Comparison of ENCODE assay signal across 12 cellular contexts in the genomic region with DNA sequence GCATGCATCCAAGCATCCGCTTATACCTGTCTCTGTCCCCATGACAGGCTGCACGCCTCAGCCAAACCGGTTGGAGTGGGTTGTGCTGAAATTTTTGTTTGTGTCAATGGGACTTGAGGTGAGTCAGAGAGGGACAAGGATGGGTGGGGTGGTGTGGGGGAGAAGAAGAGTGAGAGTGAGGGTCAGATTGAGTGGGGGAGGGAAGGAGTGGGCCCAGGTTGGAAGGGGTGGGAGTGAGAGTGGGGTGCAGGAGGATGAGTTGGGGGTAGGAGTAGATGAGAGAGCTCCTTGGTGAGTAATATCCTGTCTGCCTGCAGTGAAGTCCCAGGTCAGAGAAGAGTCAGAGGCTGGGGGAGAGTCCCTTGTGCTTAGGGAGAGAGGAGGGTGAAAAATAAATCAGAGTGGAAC. TPM values are rescaled to one million over a fixed set of nuclear protein-coding genes. Genes with fewer than 3 reads are reported as not detected.
DNase-seq lines count a peak whose midpoint lies in the region; ATAC-seq and TF ChIP-seq lines count a peak whose summit lies in the region.
"Had no signal": no experiment of that assay in that cellular context is flagged by ENCODE, and none has a peak within 500 bp of the region (broad histone marks: within the 10 kb centered on the region; RNA-seq: fewer than 3 reads in every experiment).

No MANE protein-coding gene starts in this region.

- H3K36me3 ChIP-seq in trophoblast cell (ENCODE audit: control insufficient read depth in 1 of 2, insufficient read depth in 2 of 2, low read length in 2 of 2) (no peaks in the 10 kb centered on the region), BE2C (no peaks in the 10 kb centered on the region)
- H3K36me3 ChIP-seq: Peyer's patch had no signal

- no peak overlapping the region for H2BK5ac ChIP-seq in trophoblast cell (ENCODE audit: low read depth, low read length, poor library complexity)

- no peak overlapping the region for H2AK5ac ChIP-seq in trophoblast cell (ENCODE audit: low read length)

- H3K4me1 ChIP-seq in trophoblast cell (ENCODE audit: control insufficient read depth in 1 of 2, insufficient read depth in 2 of 2, low read length in 2 of 2) (peaks cover 41 to 47% of the 10 kb centered on the region in 2 experiments), BE2C (no peaks in the 10 kb centered on the region)

- no peak for TF ChIP-seq POLR2A in NB4 (IDR thresholded peaks at IDR 0.05; ENCODE audit: extremely low read depth, insufficient read length)

- no peak overlapping the region for H3K18ac ChIP-seq in trophoblast cell (ENCODE audit: low read length)

- TF ChIP-seq CTCF in GM10248 (IDR thresholded peaks at IDR 0.05; ENCODE audit: control extremely low read depth, extremely low read depth, low read depth, missing control alignments) = no peak
- no peak for TF ChIP-seq CTCF in NB4 (IDR thresholded peaks at IDR 0.05; ENCODE audit: low read depth, low read length)
- TF ChIP-seq CTCF in BE2C (IDR thresholded peaks at IDR 0.05; ENCODE audit: low read depth, low read length) = no peak

- H2BK12ac ChIP-seq in trophoblast cell (ENCODE audit: low read length) = no peak overlapping the region

- peaks cover 3% of the 10 kb centered on the region for H3K79me2 ChIP-seq in trophoblast cell (ENCODE audit: control insufficient read depth, insufficient read depth, low read length, poor library complexity)

- CTCF ChIA-PET in GM10248 (lab: Yijun Ruan, JAX) = interaction anchor here (1.0 to 8.2 kb wide), 5 partner anchors 10 to 95 kb away, joined by 3 to 91 read pairs (median 3); no protein-coding TSS in a partner anchor

- no peak overlapping the region for H3K4me3 ChIP-seq in NB4 (ENCODE audit: low read depth, low read length)
- H3K4me3 ChIP-seq in trophoblast cell (ENCODE audit: low read depth, low read length) = no peak overlapping the region
- no peak overlapping the region for H3K4me3 ChIP-seq in BE2C (ENCODE audit: low read depth, low read length)
- H3K4me3 ChIP-seq: Peyer's patch had no signal

- POLR2A ChIA-PET in GM10248 (lab: Yijun Ruan, JAX) = no interaction called here

- H3K4ac ChIP-seq in trophoblast cell (ENCODE audit: low read depth, low read length) = no peak overlapping the region

- H3K79me1 ChIP-seq in trophoblast cell (ENCODE audit: low read length) = peaks cover 39% of the 10 kb centered on the region

- H3K9me3 ChIP-seq in trophoblast cell (ENCODE audit: insufficient read depth, low read depth, low read length) = no peaks in the 10 kb centered on the region
- no peaks in the 10 kb centered on the region for H3K9me3 ChIP-seq in BE2C
- H3K9me3 ChIP-seq: Peyer's patch had no signal

- H4K12ac ChIP-seq in trophoblast cell (ENCODE audit: low read depth, low read length) = no peak overlapping the region

- intact Hi-C loops in left cardiac atrium (cut with DNase I) = loop anchor here (10.0 kb wide), 1 partner anchor 258 kb away; no protein-coding TSS in a partner anchor

- DNase-seq in GM10248 (ENCODE audit: extremely low spot score) = peak; percentile 64
- DNase-seq in NB4 (ENCODE audit: low read depth) = peak; percentile 49
- peak; percentile 26 for DNase-seq in activated T-helper 9 cell treated with anti-CD3 and anti-CD28 coated beads, Interleukin-2, amount 50 U/mL, for 16 hours (ENCODE audit: low read depth)
- DNase-seq in trophoblast cell = peak; percentile 91 to 93
- DNase-seq in NCI-H2081 (lab: John Stamatoyannopoulos, UW) = no peak
- DNase-seq in NOMO-1 treated with DMSO at 0.1 percent for 48 hours (lab: John Stamatoyannopoulos, UW; ENCODE audit: unreplicated experiment) = no peak
- no peak for DNase-seq in BE2C
- no peak for DNase-seq in left cardiac atrium
- DNase-seq: effector CD4-positive, alpha-beta T cell had no signal

- H4K8ac ChIP-seq in trophoblast cell (ENCODE audit: low read depth, low read length) = no peak overlapping the region

- ATAC-seq in left cardiac atrium = no peak

- H3K14ac ChIP-seq in trophoblast cell (ENCODE audit: low read length) = no peak overlapping the region

- H3K23ac ChIP-seq in trophoblast cell (ENCODE audit: low read length) = no peak overlapping the region

- peak overlapping the region; percentile 37 for H3K27ac ChIP-seq in trophoblast cell (ENCODE audit: low read depth, low read length)
- H3K27ac ChIP-seq: Peyer's patch had no signal

- no CpG with 5 or more reads among the region's 3 CpGs for WGBS in trophoblast cell (ENCODE audit: extremely low coverage, insufficient coverage, insufficient read length)

- no peak overlapping the region for H3K9ac ChIP-seq in trophoblast cell (ENCODE audit: low read length)

- H4K91ac ChIP-seq in trophoblast cell (ENCODE audit: low read depth, low read length) = peak overlapping the region; percentile 56

- H3K27me3 ChIP-seq in trophoblast cell (ENCODE audit: insufficient read depth, low read length) (no peaks in the 10 kb centered on the region), BE2C (no peaks in the 10 kb centered on the region)
- H3K27me3 ChIP-seq: Peyer's patch had no signal

- H2BK120ac ChIP-seq in trophoblast cell (ENCODE audit: insufficient read depth, low read length, poor library complexity) = no peak overlapping the region

- H3K4me2 ChIP-seq in trophoblast cell (ENCODE audit: low read length) = peak overlapping the region; percentile 8

- no peak overlapping the region for H2AFZ ChIP-seq in trophoblast cell (ENCODE audit: insufficient read depth, low read length, poor library complexity)

RNA-seq across cellular contexts. Expression of gene NECTIN4, which starts 3.3 kb away (rescaled TPM):
- polyA plus RNA-seq in trophoblast cell (2013) = 35.8 and 38.6 TPM in 2 replicates
- 0.68 TPM for polyA plus RNA-seq in BE2C (2012; ENCODE audit: insufficient read depth, insufficient read length, low read depth)
- under 1 TPM in 1 of 2 donors, not detected in 1; 0.08 TPM for total RNA-seq in left cardiac atrium
- total RNA-seq: LHCN-M2, osteocyte had no signal

RNA-seq across cellular contexts. Expression of gene KLHDC9, which starts 5.5 kb away (rescaled TPM):
- 4.0 and 4.5 TPM in 2 replicates for polyA plus RNA-seq in trophoblast cell (2013)
- polyA plus RNA-seq in BE2C (2012; ENCODE audit: insufficient read depth, insufficient read length, low read depth) = 4.7 TPM
- total RNA-seq in left cardiac atrium = 1 to 10 TPM; 3.5 to 5.7 TPM

RNA-seq across cellular contexts. Expression of gene ARHGAP30, which starts 22.9 kb away (rescaled TPM):
- 0.82 and 0.97 TPM in 2 replicates for polyA plus RNA-seq in trophoblast cell (2013)
- 0.56 TPM for polyA plus RNA-seq in BE2C (2012; ENCODE audit: insufficient read depth, insufficient read length, low read depth)
- 10 to 100 TPM in 1 of 2 donors, 1 to 10 TPM in 1; 7.4 to 10.0 TPM for total RNA-seq in left cardiac atrium
- total RNA-seq: LHCN-M2, osteocyte had no signal

RNA-seq across cellular contexts. Expression of gene PFDN2, which starts 25.2 kb away (rescaled TPM):
- polyA plus RNA-seq in trophoblast cell (2013) = 263 and 270 TPM in 2 replicates
- 340 TPM for polyA plus RNA-seq in BE2C (2012; ENCODE audit: insufficient read depth, insufficient read length, low read depth)
- total RNA-seq in left cardiac atrium = 10 to 100 TPM; 50.5 to 63.7 TPM

RNA-seq across cellular contexts. Expression of gene NIT1, which starts 25.3 kb away (rescaled TPM):
- polyA plus RNA-seq in trophoblast cell (2013) = 40.6 and 42.0 TPM in 2 replicates
- polyA plus RNA-seq in BE2C (2012; ENCODE audit: insufficient read depth, insufficient read length, low read depth) = 26.7 TPM
- 10 to 100 TPM; 21.8 to 27.6 TPM for total RNA-seq in left cardiac atrium

Comparison
In these comparisons a context has a peak if more than half of its experiments do, and no peak if none do; other contexts are left out.
1. DNase-seq: peak in GM10248 (single experiment), NB4 (single experiment), activated T-helper 9 cell treated with anti-CD3 and anti-CD28 coated beads, Interleukin-2, amount 50 U/mL, for 16 hours (single experiment) and trophoblast cell (2 of 2); none in NCI-H2081 (0 of 2), NOMO-1 treated with DMSO at 0.1 percent for 48 hours (single experiment), BE2C (single experiment) and left cardiac atrium (single experiment).